Comparison of ENCODE assay signal across 20 cellular contexts in the genomic region with DNA sequence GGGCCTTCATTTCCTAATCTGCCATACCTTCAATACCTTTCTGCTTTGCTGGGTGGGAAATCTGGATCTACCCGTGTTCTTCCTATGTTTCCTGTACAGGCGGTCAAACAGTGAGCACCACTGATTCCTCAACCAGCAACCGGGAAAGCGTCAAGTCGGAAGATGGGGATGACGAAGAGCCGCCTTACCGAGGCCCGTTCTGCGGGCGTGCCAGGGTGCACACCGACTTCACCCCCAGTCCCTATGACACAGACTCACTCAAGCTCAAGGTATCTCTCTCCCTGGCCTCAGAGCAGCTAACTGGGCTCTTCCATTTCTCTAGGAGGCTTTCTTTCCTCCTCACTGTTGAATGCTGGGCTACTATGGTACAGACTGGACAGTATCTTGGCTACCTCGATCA.
DNase-seq lines count a peak whose midpoint lies in the region; FAIRE-seq and TF ChIP-seq lines count a peak whose summit lies in the region.
"Had no signal": no experiment of that assay in that cellular context is flagged by ENCODE, and none has a peak within 500 bp of the region (broad histone marks: within the 10 kb centered on the region; RNA-seq: fewer than 3 reads in every experiment).

No MANE protein-coding gene starts in this region.

- H3K27me3 Mint-ChIP-seq in astrocyte (ENCODE audit: low read depth, unreplicated experiment) (no peaks in the 10 kb centered on the region), nephron progenitor cell (ENCODE audit: low read depth, poor library complexity) (peaks cover 3% of the 10 kb centered on the region)
- H3K27me3 Mint-ChIP-seq: CD4-positive, CD25-positive, alpha-beta regulatory T cell had no signal

- peaks cover 91% of the 10 kb centered on the region for H3F3A ChIP-seq in GM23248 (ENCODE audit: insufficient read depth)

- no peaks in the 10 kb centered on the region for H4K20me1 ChIP-seq in GM23248 (ENCODE audit: insufficient read depth)
- H4K20me1 ChIP-seq in astrocyte (ENCODE audit: insufficient read depth, low read length) = no peaks in the 10 kb centered on the region
- H4K20me1 ChIP-seq: BLaER1 had no signal

- WGBS in GM23248 (ENCODE audit: low coverage in 1 of 2, low lambda C conversion rate in 2 of 2, missing lambda C conversion rate in 2 of 2), 2 experiments = 93 to 96% methylated on average over 13 of the region's 13 CpGs

- H3K4me1 Mint-ChIP-seq in astrocyte (ENCODE audit: low read depth, unreplicated experiment) (peaks cover 25% of the 10 kb centered on the region), nephron progenitor cell (peaks cover 13% of the 10 kb centered on the region)
- H3K4me1 Mint-ChIP-seq: CD4-positive, CD25-positive, alpha-beta regulatory T cell had no signal

- in situ Hi-C loops in GM23248 (cut with MboI) = no loop called here

- no peaks in the 10 kb centered on the region for H3K9me2 ChIP-seq in GM23248 (ENCODE audit: insufficient read depth)

- TF ChIP-seq CTCF in astrocyte (IDR thresholded peaks at IDR 0.05; ENCODE audit: insufficient read depth, low read depth, low read length) (no peak), nephron progenitor cell (IDR thresholded peaks at IDR 0.05) (no peak)

- FAIRE-seq in astrocyte (lab: Jason Lieb, UNC) = no peak
- FAIRE-seq: GM18507 had no signal

- peaks cover 62% of the 10 kb centered on the region for H3K4me1 ChIP-seq in GM23248 (ENCODE audit: insufficient read depth)
- peaks cover 37% of the 10 kb centered on the region for H3K4me1 ChIP-seq in astrocyte (ENCODE audit: insufficient read depth, low read length)
- H3K4me1 ChIP-seq: BLaER1 had no signal

- no peak for DNase-seq in GM23248
- no peak for DNase-seq in astrocyte (ENCODE audit: low read depth)
- no peak for DNase-seq in nephron progenitor cell
- DNase-seq in putamen (ENCODE audit: low spot score) = no peak
- DNase-seq in GM03348 (ENCODE audit: low spot score) = no peak
- no peak for DNase-seq in iPS-NIHi11 (ENCODE audit: low spot score)
- DNase-seq: CD4-positive, CD25-positive, alpha-beta regulatory T cell; DMS153; NCI-H1092; NCI-H1417 treated with DMSO at 0.1 percent for 48 hours; NCI-H1694 treated with DMSO at 0.1 percent for 48 hours; NCI-H2081; NCI-H2227 treated with DMSO at 0.1 percent for 48 hours; NCI-H69; Right ventricle myocardium superior; RPMI8226 had no signal

- H3K4me2 ChIP-seq in GM23248 (ENCODE audit: unreplicated experiment) = no peak overlapping the region
- no peak overlapping the region for H3K4me2 ChIP-seq in astrocyte (ENCODE audit: low read length)
- H3K4me2 ChIP-seq: BLaER1 had no signal

- no peaks in the 10 kb centered on the region for H3K9me3 Mint-ChIP-seq in astrocyte (ENCODE audit: unreplicated experiment)
- no peaks in the 10 kb centered on the region for H3K9me3 Mint-ChIP-seq in nephron progenitor cell
- H3K9me3 Mint-ChIP-seq: CD4-positive, CD25-positive, alpha-beta regulatory T cell had no signal

- H3K27ac Mint-ChIP-seq in astrocyte (ENCODE audit: unreplicated experiment) (peak overlapping the region; percentile 58), nephron progenitor cell (peak overlapping the region; percentile 50)

- H3K4me3 ChIP-seq in GM23248 (no peak overlapping the region), astrocyte (ENCODE audit: insufficient read depth, low read depth, low read length) (no peak overlapping the region)
- H3K4me3 ChIP-seq: BLaER1 had no signal

- peak overlapping the region; percentile 100 for H3K27ac ChIP-seq in GM23248
- H3K27ac ChIP-seq in astrocyte (ENCODE audit: low read depth, low read length) = no peak overlapping the region
- peak overlapping the region; percentile 98 for H3K27ac ChIP-seq in temporal lobe (ENCODE audit: low read depth, low read length)
- H3K27ac ChIP-seq: BLaER1, HL-60 had no signal

- no peak overlapping the region for H3K4me3 Mint-ChIP-seq in astrocyte (ENCODE audit: unreplicated experiment)
- no peak overlapping the region for H3K4me3 Mint-ChIP-seq in nephron progenitor cell
- H3K4me3 Mint-ChIP-seq: CD4-positive, CD25-positive, alpha-beta regulatory T cell had no signal

- H3K9ac ChIP-seq in GM23248 (no peak overlapping the region; the same call in 1 of the 2 replicates), astrocyte (ENCODE audit: low read length) (no peak overlapping the region)
- H3K9ac ChIP-seq: BLaER1 had no signal

- H3K36me3 ChIP-seq in GM23248 (ENCODE audit: low read depth) (peaks cover 74% of the 10 kb centered on the region), astrocyte (ENCODE audit: insufficient read depth, low read length) (peaks cover 28% of the 10 kb centered on the region)
- H3K36me3 ChIP-seq: BLaER1 had no signal

- H3K9me3 ChIP-seq in GM23248 (ENCODE audit: low read depth) (no peaks in the 10 kb centered on the region), astrocyte (ENCODE audit: insufficient read depth, low read depth, low read length) (no peaks in the 10 kb centered on the region)
- H3K9me3 ChIP-seq: BLaER1 had no signal

- no peak overlapping the region for H2AFZ ChIP-seq in GM23248
- no peak overlapping the region for H2AFZ ChIP-seq in astrocyte (ENCODE audit: low read depth, low read length)

- peaks cover 55% of the 10 kb centered on the region for H3K79me2 ChIP-seq in GM23248 (ENCODE audit: insufficient read depth)
- H3K79me2 ChIP-seq in astrocyte (ENCODE audit: insufficient read depth, low read length) = no peaks in the 10 kb centered on the region

- H3K36me3 Mint-ChIP-seq in astrocyte (ENCODE audit: low read depth, unreplicated experiment) (peaks cover 22% of the 10 kb centered on the region), nephron progenitor cell (ENCODE audit: low read depth) (peaks cover 76% of the 10 kb centered on the region)
- H3K36me3 Mint-ChIP-seq: CD4-positive, CD25-positive, alpha-beta regulatory T cell had no signal

- no peaks in the 10 kb centered on the region for H3K27me3 ChIP-seq in GM23248 (replicated peaks; ENCODE audit: insufficient read depth)
- no peaks in the 10 kb centered on the region for H3K27me3 ChIP-seq in astrocyte (ENCODE audit: insufficient read depth, low read length)
- H3K27me3 ChIP-seq: BLaER1 had no signal
